ENCODE assay signal across 1 cellular context in the genomic region with DNA sequence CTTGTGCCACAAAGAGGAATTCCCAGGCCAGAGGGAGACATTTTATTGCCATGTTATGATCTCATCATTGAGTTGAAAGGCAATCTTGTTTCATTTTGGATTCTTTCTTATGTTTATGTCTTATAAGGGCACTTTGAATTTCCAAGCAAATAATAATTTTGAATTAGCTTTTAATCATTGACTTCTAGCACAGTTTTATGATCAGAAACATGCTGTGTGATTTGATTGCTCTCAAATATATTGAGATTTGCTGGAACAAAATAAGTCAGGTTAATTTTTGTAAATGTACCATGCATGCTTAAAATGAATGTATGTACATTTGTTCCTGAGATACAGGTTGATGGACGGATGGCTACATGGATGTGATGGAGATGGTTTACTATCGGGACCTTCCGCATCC. TPM values are rescaled to one million over a fixed set of nuclear protein-coding genes. Genes with fewer than 3 reads are reported as not detected.
"Had no signal": no experiment of that assay in that cellular context is flagged by ENCODE, and none has a peak within 500 bp of the region (broad histone marks: within the 10 kb centered on the region; RNA-seq: fewer than 3 reads in every experiment).

A gene (plus strand): TSS at position 301 of the 400 bp plus-strand sequence. CDS start 105 bp downstream, outside the sequence.

RNA-seq across cellular contexts. Expression of the gene that starts here (rescaled TPM):
- total RNA-seq: ascending aorta had no signal
